ENCODE assay signal across 8 cellular contexts in genomic region chr22:24592144-24592845, GRCh38. TPM values are rescaled to one million over a fixed set of nuclear protein-coding genes. Genes with fewer than 3 reads are reported as not detected.
DNase-seq lines count a peak whose midpoint lies in the region; ATAC-seq and TF ChIP-seq lines count a peak whose summit lies in the region.

No MANE protein-coding gene starts in this region.

- POLR2A ChIA-PET in CD8-positive, alpha-beta T cell (lab: Charles Lee) = no interaction called here

- TF ChIP-seq CTCF in CD8-positive, alpha-beta T cell (IDR thresholded peaks at IDR 0.05) = no peak
- TF ChIP-seq CTCF in hepatocyte (IDR thresholded peaks at IDR 0.05; ENCODE audit: poor library complexity) = no peak

- H3K9me2 ChIP-seq in hepatocyte (replicated peaks; ENCODE audit: insufficient read depth) = no peaks in the 10 kb centered on the region

- ATAC-seq in CD8-positive, alpha-beta T cell = no peak
- ATAC-seq in HG02588 (IDR thresholded peaks at IDR 0.05; ENCODE audit: unreplicated experiment) = peak; percentile 25
- peak; percentile 4 for ATAC-seq in activated naive CD8-positive, alpha-beta T cell treated with anti-CD3 and anti-CD28 coated beads, Interleukin-2, amount 50 U/mL, for 24 hours

- CTCF ChIA-PET in CD8-positive, alpha-beta T cell (lab: Charles Lee) = no interaction called here

- intact Hi-C loops in CD8-positive, alpha-beta T cell (cut with DNase I, micrococcal nuclease) = no loop called here

- H3K79me2 ChIP-seq in hepatocyte = peaks cover 3% of the 10 kb centered on the region

- peak overlapping the region; percentile 81 for H3K4me3 Mint-ChIP-seq in CD8-positive, alpha-beta T cell
- peak overlapping the region; percentile 71 for H3K4me3 Mint-ChIP-seq in activated naive CD8-positive, alpha-beta T cell treated with anti-CD3 and anti-CD28 coated beads, Interleukin-2, amount 50 U/mL, for 24 hours

- peak overlapping the region; percentile 75 for H2AFZ ChIP-seq in hepatocyte

- no peak overlapping the region for H3K27ac Mint-ChIP-seq in CD8-positive, alpha-beta T cell
- no peak overlapping the region for H3K27ac Mint-ChIP-seq in activated naive CD8-positive, alpha-beta T cell treated with anti-CD3 and anti-CD28 coated beads, Interleukin-2, amount 50 U/mL, for 24 hours

- no peaks in the 10 kb centered on the region for H3K36me3 ChIP-seq in CD8-positive, alpha-beta T cell (ENCODE audit: insufficient read depth, low read length)
- no peaks in the 10 kb centered on the region for H3K36me3 ChIP-seq in hepatocyte (replicated peaks; ENCODE audit: insufficient read depth, low read depth)

- peak overlapping the region; percentile 11 for H3K4me3 ChIP-seq in CD8-positive, alpha-beta T cell (ENCODE audit: low read depth, low read length)
- peak overlapping the region; percentile 92 for H3K4me3 ChIP-seq in hepatocyte
- peak overlapping the region; percentile 62 for H3K4me3 ChIP-seq in skeletal muscle cell (ENCODE audit: low read depth, low read length)

- no peaks in the 10 kb centered on the region for H3K9me3 Mint-ChIP-seq in CD8-positive, alpha-beta T cell
- H3K9me3 Mint-ChIP-seq in activated naive CD8-positive, alpha-beta T cell treated with anti-CD3 and anti-CD28 coated beads, Interleukin-2, amount 50 U/mL, for 24 hours = no peaks in the 10 kb centered on the region

- 17% methylated on average over 11 of the region's 31 CpGs for WGBS in hepatocyte (ENCODE audit: low lambda C conversion rate, missing lambda C conversion rate)

- H3K27ac ChIP-seq in CD8-positive, alpha-beta T cell (ENCODE audit: low read depth, low read length) = no peak overlapping the region
- H3K27ac ChIP-seq in hepatocyte = peak overlapping the region; percentile 86

- H4K20me1 ChIP-seq in hepatocyte (ENCODE audit: insufficient read depth, poor library complexity, severe bottlenecking) = no peaks in the 10 kb centered on the region

- no peak for DNase-seq in CD8-positive, alpha-beta T cell
- DNase-seq in activated naive CD8-positive, alpha-beta T cell treated with anti-CD3 and anti-CD28 coated beads, Interleukin-2, amount 50 U/mL, for 24 hours = no peak
- DNase-seq in hepatocyte (ENCODE audit: low spot score) (no peak), skeletal muscle cell (ENCODE audit: low read depth) (no peak), activated gamma-delta T cell (lab: John Stamatoyannopoulos, UW) (no peak), NCI-H2029 (lab: John Stamatoyannopoulos, UW) (no peak)
- DNase-seq in activated CD4-positive, CD25-positive, alpha-beta regulatory T cell (lab: John Stamatoyannopoulos, UW) = no peak

- no peaks in the 10 kb centered on the region for H3K9me3 ChIP-seq in CD8-positive, alpha-beta T cell (ENCODE audit: low read length)
- no peaks in the 10 kb centered on the region for H3K9me3 ChIP-seq in hepatocyte (ENCODE audit: low read depth)

- peaks cover 8% of the 10 kb centered on the region for H3K27me3 Mint-ChIP-seq in CD8-positive, alpha-beta T cell (ENCODE audit: low read depth)
- H3K27me3 Mint-ChIP-seq in activated naive CD8-positive, alpha-beta T cell treated with anti-CD3 and anti-CD28 coated beads, Interleukin-2, amount 50 U/mL, for 24 hours = peaks cover 10% of the 10 kb centered on the region

- peaks cover 4% of the 10 kb centered on the region for H3K4me1 Mint-ChIP-seq in CD8-positive, alpha-beta T cell (ENCODE audit: low read depth)
- peaks cover 5% of the 10 kb centered on the region for H3K4me1 Mint-ChIP-seq in activated naive CD8-positive, alpha-beta T cell treated with anti-CD3 and anti-CD28 coated beads, Interleukin-2, amount 50 U/mL, for 24 hours

- H3K4me2 ChIP-seq in hepatocyte = peak overlapping the region; percentile 98

- H3K27me3 ChIP-seq in CD8-positive, alpha-beta T cell (ENCODE audit: insufficient read depth, low read length) = peaks cover 3% of the 10 kb centered on the region
- H3K27me3 ChIP-seq in hepatocyte = no peaks in the 10 kb centered on the region

- no peaks in the 10 kb centered on the region for H3K36me3 Mint-ChIP-seq in CD8-positive, alpha-beta T cell
- H3K36me3 Mint-ChIP-seq in activated naive CD8-positive, alpha-beta T cell treated with anti-CD3 and anti-CD28 coated beads, Interleukin-2, amount 50 U/mL, for 24 hours (ENCODE audit: low read depth) = no peaks in the 10 kb centered on the region

- no peaks in the 10 kb centered on the region for H3K4me1 ChIP-seq in CD8-positive, alpha-beta T cell (ENCODE audit: insufficient read depth, low read length)
- peaks cover 14% of the 10 kb centered on the region for H3K4me1 ChIP-seq in hepatocyte (ENCODE audit: insufficient read depth)

RNA-seq across cellular contexts. Expression of gene LRRC75B, which starts 0.6 kb away (rescaled TPM):
- total RNA-seq in CD8-positive, alpha-beta T cell = not detected
- 16.7 and 19.5 TPM in 2 replicates for total RNA-seq in hepatocyte
- polyA plus RNA-seq in hepatocyte = 34.5 and 38.2 TPM in 2 replicates

RNA-seq across cellular contexts. Expression of gene GGT1, which starts 10.7 kb away (rescaled TPM):
- total RNA-seq in CD8-positive, alpha-beta T cell = 1 to 10 TPM; 5.9 to 6.5 TPM
- total RNA-seq in hepatocyte = 59.4 and 80.7 TPM in 2 replicates
- 81.0 and 104 TPM in 2 replicates for polyA plus RNA-seq in hepatocyte

RNA-seq across cellular contexts. Expression of gene SNRPD3, which starts 36.5 kb away (rescaled TPM):
- 10 to 100 TPM; 33.1 to 35.0 TPM for total RNA-seq in CD8-positive, alpha-beta T cell
- 145 and 185 TPM in 2 replicates for total RNA-seq in hepatocyte
- polyA plus RNA-seq in hepatocyte = 120 and 122 TPM in 2 replicates

RNA-seq across cellular contexts. Expression of gene GUCD1, which starts 37.4 kb away (rescaled TPM):
- 10 to 100 TPM; 62.4 to 66.5 TPM for total RNA-seq in CD8-positive, alpha-beta T cell
- 143 and 149 TPM in 2 replicates for total RNA-seq in hepatocyte
- 84.9 and 102 TPM in 2 replicates for polyA plus RNA-seq in hepatocyte

Comparison
In these comparisons a context has a peak if more than half of its experiments do, and no peak if none do; other contexts are left out.
1. H3K4me3 ChIP-seq: peak in every context shown above with its lines; median percentile 92 in hepatocyte; 62 in skeletal muscle cell; 11 in CD8-positive, alpha-beta T cell.
2. RNA of gene LRRC75B, which starts 0.6 kb away (total RNA-seq): 16.7 to 19.5 TPM in hepatocyte; not detected in CD8-positive, alpha-beta T cell; every median in the first group is over 10 times any median in the second.